In genomic region chr9:94800424-94801117, GRCh38 we compare ENCODE assay signal across 1 cellular context.
TF ChIP-seq lines count a peak whose summit lies in the region.

No MANE protein-coding gene starts in this region.

TF ChIP-seq in HepG2, 621 proteins besides CTCF, POLR2A, EP300 and RAD21 (continued from another document):
- TF ChIP-seq ZNF780A (CRISPR knock-in tag; IDR thresholded peaks at IDR 0.05), result no peak
- no peak for TF ChIP-seq ZNF407 (CRISPR knock-in tag; IDR thresholded peaks at IDR 0.05; ENCODE audit: not compliant biosample characterization)
- TF ChIP-seq THAP7 (CRISPR knock-in tag; IDR thresholded peaks at IDR 0.05), result no peak
- TF ChIP-seq ZNF101 (CRISPR knock-in tag; IDR thresholded peaks at IDR 0.05; ENCODE audit: borderline replicate concordance, low read depth), result no peak
- no peak for TF ChIP-seq TFAP4 (IDR thresholded peaks at IDR 0.05; ENCODE audit: borderline replicate concordance, low read depth)
- TF ChIP-seq ZBTB39 (CRISPR knock-in tag; IDR thresholded peaks at IDR 0.05), result no peak
- no peak for TF ChIP-seq RARA (CRISPR knock-in tag; IDR thresholded peaks at IDR 0.05)
